In the genomic region with DNA sequence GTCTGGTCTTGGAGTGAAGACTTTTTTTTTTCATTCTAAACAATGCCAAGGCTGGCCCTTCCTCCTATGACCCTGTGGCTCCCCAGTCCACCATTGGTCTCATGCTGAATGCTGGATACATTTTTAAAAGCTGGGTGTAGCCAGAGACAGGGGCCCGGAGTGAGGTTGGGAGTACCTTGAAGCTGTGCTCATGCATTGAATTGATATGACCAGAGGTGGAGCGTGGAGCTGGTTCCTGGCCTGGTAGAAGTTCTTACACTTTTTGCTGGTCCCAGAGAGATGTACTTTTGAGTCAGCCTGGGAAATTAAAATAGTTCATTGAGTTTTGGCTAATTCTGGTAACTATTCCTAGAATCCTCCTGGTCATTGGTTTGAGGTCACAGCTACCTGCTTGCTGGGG, we compare ENCODE assay signal across 28 cellular contexts.
DNase-seq lines count a peak whose midpoint lies in the region; ATAC-seq, FAIRE-seq and TF ChIP-seq lines count a peak whose summit lies in the region.
"Had no signal": no experiment of that assay in that cellular context is flagged by ENCODE, and none has a peak within 500 bp of the region (broad histone marks: within the 10 kb centered on the region; RNA-seq: fewer than 3 reads in every experiment).

No MANE protein-coding gene starts in this region.

- TF ChIP-seq POLR2A in HepG2 (IDR thresholded peaks at IDR 0.05; ENCODE audit: insufficient read depth in 1 of 2, low read depth in 2 of 2, low read length in 2 of 2) (no peak), right lobe of liver (IDR thresholded peaks at IDR 0.05) (no peak)

- H3K79me2 ChIP-seq in HepG2 (ENCODE audit: insufficient read depth, low read length): peaks cover 97% of the 10 kb centered on the region

- peaks cover 92% of the 10 kb centered on the region for H4K20me1 ChIP-seq in HepG2 (ENCODE audit: insufficient read depth, low read length)

- intact Hi-C loops in HepG2 (cut with micrococcal nuclease; ENCODE audit: unreplicated experiment) (no loop called here), right lobe of liver (cut with DNase I) (no loop called here), lower lobe of right lung (cut with DNase I) (no loop called here), upper lobe of right lung (cut with DNase I) (no loop called here)

- H3K27ac Mint-ChIP-seq in central memory CD8-positive, alpha-beta T cell (ENCODE audit: low read depth): peak overlapping the region; percentile 96
- H3K27ac Mint-ChIP-seq: activated naive CD4-positive, alpha-beta T cell treated with anti-CD3 and anti-CD28 coated beads, Interleukin-2, amount 10 ng/mL, durations not matched to agents 7 days and 5 days had no signal

- H3K4me1 Mint-ChIP-seq in central memory CD8-positive, alpha-beta T cell: peaks cover 68% of the 10 kb centered on the region

- 98% methylated on average over 2 of the region's 2 CpGs for WGBS in HepG2 (ENCODE audit: low lambda C conversion rate)
- WGBS in right lobe of liver (ENCODE audit: insufficient coverage, low coverage, low lambda C conversion rate, missing lambda C conversion rate): 100% methylated on average over 2 of the region's 2 CpGs

- no peak for FAIRE-seq in HepG2 (lab: Jason Lieb, UNC)
- FAIRE-seq: HTR-8/SVneo had no signal

- POLR2A ChIA-PET in HepG2 (lab: Yijun Ruan, JAX): interaction anchor here (0.8 kb wide), 1 partner anchor 71 kb away, joined by 3 read pairs; no protein-coding TSS in a partner anchor

- no peak overlapping the region for H3K4me3 ChIP-seq in HepG2 (replicated peaks in 1 of 3; ENCODE audit: insufficient read depth in 1 of 3, low read depth in 2 of 3, low read length in 3 of 3)
- no peak overlapping the region for H3K4me3 ChIP-seq in right lobe of liver
- no peak overlapping the region for H3K4me3 ChIP-seq in lower lobe of right lung
- H3K4me3 ChIP-seq in upper lobe of right lung: no peak overlapping the region
- H3K4me3 ChIP-seq: cardiac muscle cell, left lung, skin epidermis, transverse colon had no signal

- H3K9me3 ChIP-seq in HepG2 (ENCODE audit: low read length): no peaks in the 10 kb centered on the region
- no peaks in the 10 kb centered on the region for H3K9me3 ChIP-seq in right lobe of liver
- no peaks in the 10 kb centered on the region for H3K9me3 ChIP-seq in lower lobe of right lung
- H3K9me3 ChIP-seq in upper lobe of right lung: no peaks in the 10 kb centered on the region
- H3K9me3 ChIP-seq: Caco-2, left lung, transverse colon had no signal

- no peak overlapping the region for H3K4me2 ChIP-seq in HepG2 (ENCODE audit: low read depth, low read length)
- H3K4me2 ChIP-seq: KMS-11 had no signal

- H3K36me3 ChIP-seq in HepG2 (replicated peaks in 1 of 2; ENCODE audit: control insufficient read depth in 1 of 2, insufficient read depth in 2 of 2, low read length in 2 of 2) (peaks cover 2 to 32% of the 10 kb centered on the region in 2 experiments; a peak in 3 of 5 replicates), right lobe of liver (no peaks in the 10 kb centered on the region), lower lobe of right lung (no peaks in the 10 kb centered on the region), upper lobe of right lung (no peaks in the 10 kb centered on the region)
- H3K36me3 ChIP-seq: cardiac muscle cell, transverse colon had no signal

- in situ Hi-C loops in HepG2 (cut with HindIII; ENCODE audit: extremely low pct_ligation_motif_present, low pct_unique_long_range_greater_than_20kb): no loop called here

- H3K36me3 Mint-ChIP-seq in central memory CD8-positive, alpha-beta T cell (ENCODE audit: insufficient read depth): peaks cover 24% of the 10 kb centered on the region
- H3K36me3 Mint-ChIP-seq: activated naive CD4-positive, alpha-beta T cell treated with anti-CD3 and anti-CD28 coated beads, Interleukin-2, amount 10 ng/mL, durations not matched to agents 7 days and 5 days had no signal

- H3K9ac ChIP-seq in HepG2 (ENCODE audit: insufficient read depth, low read depth, low read length): no peak overlapping the region
- H3K9ac ChIP-seq: KMS-11 had no signal

- H3K27me3 ChIP-seq in HepG2 (ENCODE audit: control insufficient read depth in 1 of 2, insufficient read depth in 2 of 2, low read length in 2 of 2) (no peaks in the 10 kb centered on the region), right lobe of liver (no peaks in the 10 kb centered on the region), lower lobe of right lung (ENCODE audit: low read depth) (no peaks in the 10 kb centered on the region), upper lobe of right lung (no peaks in the 10 kb centered on the region)
- H3K27me3 ChIP-seq: cardiac muscle cell, left lung, transverse colon had no signal

- no peak for TF ChIP-seq RAD21 in HepG2 (CRISPR knock-in tag; IDR thresholded peaks at IDR 0.05)

- no peak overlapping the region for H3K27ac ChIP-seq in HepG2 (ENCODE audit: extremely low read length, insufficient read depth, low read length)
- no peak overlapping the region for H3K27ac ChIP-seq in right lobe of liver
- H3K27ac ChIP-seq in lower lobe of right lung: no peak overlapping the region
- no peak overlapping the region for H3K27ac ChIP-seq in upper lobe of right lung
- H3K27ac ChIP-seq: cardiac muscle cell, KMS-11, transverse colon had no signal

- CTCF ChIA-PET in HepG2 (lab: Yijun Ruan, JAX; ENCODE audit: low intra/inter-chr PET ratio, low total read pairs): no interaction called here

- no peak for TF ChIP-seq EP300 in HepG2 (IDR thresholded peaks at IDR 0.05; ENCODE audit: low read depth in 2 of 2, low read length in 2 of 2)
- TF ChIP-seq EP300 in HepG2 (CRISPR knock-in tag; IDR thresholded peaks at IDR 0.05; ENCODE audit: borderline replicate concordance): no peak

- no peak for TF ChIP-seq CTCF in HepG2 (CRISPR knock-in tag; IDR thresholded peaks at IDR 0.05)
- no peak for TF ChIP-seq CTCF in right lobe of liver (IDR thresholded peaks at IDR 0.05)
- no peak for TF ChIP-seq CTCF in lower lobe of right lung (IDR thresholded peaks at IDR 0.05)
- no peak for TF ChIP-seq CTCF in upper lobe of right lung (IDR thresholded peaks at IDR 0.05)

- no peaks in the 10 kb centered on the region for H3K9me3 Mint-ChIP-seq in central memory CD8-positive, alpha-beta T cell
- H3K9me3 Mint-ChIP-seq: activated naive CD4-positive, alpha-beta T cell treated with anti-CD3 and anti-CD28 coated beads, Interleukin-2, amount 10 ng/mL, durations not matched to agents 7 days and 5 days; naive thymus-derived CD4-positive, alpha-beta T cell had no signal

- no peaks in the 10 kb centered on the region for H3K27me3 Mint-ChIP-seq in central memory CD8-positive, alpha-beta T cell
- H3K27me3 Mint-ChIP-seq: activated naive CD4-positive, alpha-beta T cell treated with anti-CD3 and anti-CD28 coated beads, Interleukin-2, amount 10 ng/mL, durations not matched to agents 7 days and 5 days; naive thymus-derived CD4-positive, alpha-beta T cell had no signal

- H3K4me1 ChIP-seq in HepG2 (ENCODE audit: insufficient read depth, low read length): peaks cover 89% of the 10 kb centered on the region
- H3K4me1 ChIP-seq in right lobe of liver: peaks cover 0 to 29% (median 11%) of the 10 kb centered on the region in 4 donors
- peaks cover 25% of the 10 kb centered on the region for H3K4me1 ChIP-seq in lower lobe of right lung
- H3K4me1 ChIP-seq in upper lobe of right lung: peaks cover 19% of the 10 kb centered on the region

- H3K4me3 Mint-ChIP-seq in central memory CD8-positive, alpha-beta T cell: no peak overlapping the region
- H3K4me3 Mint-ChIP-seq: activated naive CD4-positive, alpha-beta T cell treated with anti-CD3 and anti-CD28 coated beads, Interleukin-2, amount 10 ng/mL, durations not matched to agents 7 days and 5 days; H9; naive thymus-derived CD4-positive, alpha-beta T cell had no signal

- H2AFZ ChIP-seq in HepG2 (ENCODE audit: low read length): no peak overlapping the region

- ATAC-seq in HepG2 (peak; percentile 24; the same call in 2 of the 3 replicates), right lobe of liver (no peak), lower lobe of right lung (no peak), upper lobe of right lung (no peak), GM18867 (IDR thresholded peaks at IDR 0.05; ENCODE audit: unreplicated experiment) (no peak), HG03280 (IDR thresholded peaks at IDR 0.05; ENCODE audit: unreplicated experiment) (no peak)
- no peak for ATAC-seq in central memory CD8-positive, alpha-beta T cell (replicated peaks; ENCODE audit: extremely low read depth, poor library complexity, severe bottlenecking)
- ATAC-seq: left lung; naive thymus-derived CD4-positive, alpha-beta T cell; Right ventricle myocardium inferior had no signal

- no TSS peak for BruUV-seq in HepG2 (replicated peaks; lab: Mats Ljungman, UMichigan)

- DNase-seq in HepG2 (ENCODE audit: low spot score): no peak
- DNase-seq in right lobe of liver: no peak
- no peak for DNase-seq in central memory CD8-positive, alpha-beta T cell (ENCODE audit: low spot score in 2 of 2)
- DNase-seq in lower lobe of right lung: peak; percentile 10
- peak; percentile 26 for DNase-seq in upper lobe of right lung
- DNase-seq in NCI-H82 treated with DMSO at 0.1 percent for 48 hours (lab: John Stamatoyannopoulos, UW; ENCODE audit: unreplicated experiment): no peak
- DNase-seq: activated naive CD4-positive, alpha-beta T cell treated with anti-CD3 and anti-CD28 coated beads, Interleukin-2, amount 10 ng/mL, durations not matched to agents 7 days and 5 days; amygdala; Caco-2; cortex of kidney; DMS79; H9; hypothalamus; left lung; midbrain; naive thymus-derived CD4-positive, alpha-beta T cell; NCI-H146; NCI-H446 treated with DMSO at 0.1 percent for 48 hours; stimulated activated CD4-positive, alpha-beta T cell treated with anti-CD3 and anti-CD28 coated beads, Interleukin-1b, Interleukin-23, amount 100 ng/mL, for 48 hours; stimulated activated CD8-positive, alpha-beta memory T cell treated with anti-CD3 and anti-CD28 coated beads, Interleukin-4, amount 100 ng/mL, for 48 hours; transverse colon had no signal

TF ChIP-seq in HepG2, 621 proteins besides CTCF, POLR2A, EP300 and RAD21:
- TF ChIP-seq THYN1 (CRISPR knock-in tag; IDR thresholded peaks at IDR 0.05; ENCODE audit: borderline replicate concordance, low read depth) (no peak), STAG1 (CRISPR knock-in tag; IDR thresholded peaks at IDR 0.05) (0 out of 2 replicates have a peak, but pooled peaks have one; percentile 5)

Comparison
In these comparisons a context has a peak if more than half of its experiments do, and no peak if none do; other contexts are left out.
1. DNase-seq: peak in lower lobe of right lung (single experiment) and upper lobe of right lung (single experiment); none in HepG2 (single experiment), right lobe of liver (0 of 3), central memory CD8-positive, alpha-beta T cell (0 of 2) and NCI-H82 treated with DMSO at 0.1 percent for 48 hours (single experiment).